9 cellular contexts compared by ENCODE assay signal in genomic region chr1:205259361-205259832, GRCh38. TPM values are rescaled to one million over a fixed set of nuclear protein-coding genes. Genes with fewer than 3 reads are reported as not detected.
A peak's percentile ranks its signal among the peaks of the same experiment; 100 is the strongest.
DNase-seq lines count a peak whose midpoint lies in the region; ATAC-seq and TF ChIP-seq lines count a peak whose summit lies in the region.
"Had no signal": no experiment of that assay in that cellular context is flagged by ENCODE, and none has a peak within 500 bp of the region (broad histone marks: within the 10 kb centered on the region; RNA-seq: fewer than 3 reads in every experiment).

No MANE protein-coding gene starts in this region.

- no peak overlapping the region for H3K4me3 ChIP-seq in IMR-90 (ENCODE audit: insufficient read depth, low read depth, low read length)
- H3K4me3 ChIP-seq in RWPE2 (ENCODE audit: severe bottlenecking): no peak overlapping the region
- H3K4me3 ChIP-seq in psoas muscle: peak overlapping the region; percentile 37

- POLR2A ChIA-PET in IMR-90 (lab: Charles Lee; ENCODE audit: unreplicated experiment): interaction anchor here (0.6 kb wide), 1 partner anchor 54 kb away, joined by 3 read pairs; no protein-coding TSS in a partner anchor
- POLR2A ChIA-PET in CD4-positive, alpha-beta T cell (lab: Charles Lee): no interaction called here
- POLR2A ChIA-PET in activated CD8-positive, alpha-beta T cell treated with anti-CD3 and anti-CD28 coated beads for 36 hours (lab: Charles Lee): interaction anchor here (1.1 to 1.3 kb wide), 2 partner anchors 15 to 71 kb away, joined by 3 read pairs; no protein-coding TSS in a partner anchor

- no peak overlapping the region for H4K5ac ChIP-seq in IMR-90 (ENCODE audit: low read depth, low read length)

- H3K27ac Mint-ChIP-seq in CD4-positive, alpha-beta T cell: no peak overlapping the region
- H3K27ac Mint-ChIP-seq in activated CD8-positive, alpha-beta T cell treated with anti-CD3 and anti-CD28 coated beads for 36 hours: no peak overlapping the region

- no peak for TF ChIP-seq RAD21 in IMR-90 (IDR thresholded peaks at IDR 0.05; ENCODE audit: low read length)

- intact Hi-C loops in IMR-90 (cut with micrococcal nuclease): no loop called here
- intact Hi-C loops in psoas muscle (cut with DNase I): loop anchor here (5.0 to 10.0 kb wide), 5 partner anchors 37 to 285 kb away; no protein-coding TSS in a partner anchor
- intact Hi-C loops in CD4-positive, alpha-beta T cell (cut with DNase I, micrococcal nuclease): loop anchor here in 1 of 2 experiments (5.0 to 10.0 kb wide), 2 partner anchors 197 to 455 kb away; no protein-coding TSS in a partner anchor
- intact Hi-C loops in activated CD8-positive, alpha-beta T cell treated with anti-CD3 and anti-CD28 coated beads for 36 hours (cut with micrococcal nuclease): loop anchor here (5.0 to 10.0 kb wide), 2 partner anchors 135 to 282 kb away; partner anchors contain the start of gene RBBP5

- H3K36me3 ChIP-seq in IMR-90 (ENCODE audit: control insufficient read depth, insufficient read depth, low read length) (no peaks in the 10 kb centered on the region), RWPE2 (ENCODE audit: low read depth) (no peaks in the 10 kb centered on the region), psoas muscle (ENCODE audit: insufficient read depth in 1 of 2, low read depth in 1 of 2) (no peaks in the 10 kb centered on the region)

- no peak overlapping the region for H2BK5ac ChIP-seq in IMR-90 (ENCODE audit: low read depth, low read length, poor library complexity, severe bottlenecking)

- TF ChIP-seq POLR2A in IMR-90 (IDR thresholded peaks at IDR 0.05; ENCODE audit: low read depth, low read length): no peak

- H3K23ac ChIP-seq in IMR-90 (ENCODE audit: low read depth, low read length): no peak overlapping the region

- in situ Hi-C loops in IMR-90 (cut with MboI; ENCODE audit: low sequenced_read_pairs): loop anchor here (5.0 to 25.0 kb wide), 2 partner anchors 282 to 447 kb away; no protein-coding TSS in a partner anchor

- dilution Hi-C loops in IMR-90 (cut with HindIII; ENCODE audit: low sequenced_read_pairs, unreplicated experiment): no loop called here

- no peaks in the 10 kb centered on the region for H4K20me1 ChIP-seq in IMR-90 (ENCODE audit: insufficient read depth, low read length)

- H3K4me2 ChIP-seq in IMR-90 (ENCODE audit: low read depth, low read length): no peak overlapping the region

- H3K9me3 ChIP-seq in IMR-90 (ENCODE audit: control insufficient read depth, insufficient read depth, low read length) (no peaks in the 10 kb centered on the region), RWPE2 (ENCODE audit: severe bottlenecking) (no peaks in the 10 kb centered on the region), psoas muscle (no peaks in the 10 kb centered on the region)
- H3K9me3 ChIP-seq in CD4-positive, alpha-beta T cell (ENCODE audit: control insufficient read depth, low read length): no peaks in the 10 kb centered on the region

- WGBS in IMR-90 (ENCODE audit: extremely low coverage in 2 of 2, insufficient read length in 1 of 2), 2 experiments: 77% methylated on average over 5 of the region's 10 CpGs; no CpG with 5 or more reads in 1 of the 2 experiments
- WGBS in psoas muscle, 3 donors: 11 to 13% (median 13%) methylated on average over 10 of the region's 10 CpGs

- no peak overlapping the region for H3K56ac ChIP-seq in IMR-90 (ENCODE audit: extremely low read depth, insufficient read depth, low read length)

- CTCF ChIA-PET in IMR-90 (lab: Yijun Ruan, JAX): interaction anchor here (0.8 to 1.9 kb wide), 3 partner anchors 14 to 269 kb away, joined by 3 to 6 read pairs (median 5); no protein-coding TSS in a partner anchor
- CTCF ChIA-PET in CD4-positive, alpha-beta T cell (lab: Charles Lee): interaction anchor here (1.0 kb wide), 1 partner anchor 14 kb away, joined by 3 read pairs; no protein-coding TSS in a partner anchor
- CTCF ChIA-PET in activated CD8-positive, alpha-beta T cell treated with anti-CD3 and anti-CD28 coated beads for 36 hours (lab: Charles Lee): interaction anchor here (0.8 to 14.2 kb wide), 9 partner anchors 12 to 270 kb away, joined by 3 to 411 read pairs (median 12); partner anchors contain the start of gene TMCC2

- TF ChIP-seq CTCF in IMR-90 (conservative IDR thresholded peaks at IDR 0.05; ENCODE audit: low read depth, low read length) (no peak), RWPE2 (IDR thresholded peaks at IDR 0.05; ENCODE audit: poor library complexity, severe bottlenecking) (no peak), foreskin keratinocyte (conservative IDR thresholded peaks at IDR 0.05) (no peak), psoas muscle (IDR thresholded peaks at IDR 0.05) (no peak)
- TF ChIP-seq CTCF in CD4-positive, alpha-beta T cell (IDR thresholded peaks at IDR 0.05): no peak
- TF ChIP-seq CTCF in activated CD8-positive, alpha-beta T cell treated with anti-CD3 and anti-CD28 coated beads for 36 hours (IDR thresholded peaks at IDR 0.05): no peak

- peak overlapping the region; percentile 73 for H2AK5ac ChIP-seq in IMR-90 (ENCODE audit: low read depth, low read length)

- H2AFZ ChIP-seq in IMR-90 (replicated peaks; ENCODE audit: low read length, poor library complexity): peak overlapping the region; percentile 64

- H3K27ac ChIP-seq in IMR-90 (ENCODE audit: insufficient read depth, low read length): no peak overlapping the region
- peak overlapping the region; percentile 84 for H3K27ac ChIP-seq in RWPE2 (ENCODE audit: poor library complexity, severe bottlenecking)
- peak overlapping the region; percentile 24 for H3K27ac ChIP-seq in foreskin keratinocyte
- H3K27ac ChIP-seq in psoas muscle: peak overlapping the region; percentile 76
- H3K27ac ChIP-seq in CD4-positive, alpha-beta T cell (ENCODE audit: low read depth, low read length): no peak overlapping the region

- peak overlapping the region; percentile 50; the same call in 1 of the 2 replicates for H2BK120ac ChIP-seq in IMR-90 (ENCODE audit: low read depth, low read length)

- BruUV-seq in IMR-90 (replicated peaks; lab: Mats Ljungman, UMichigan): no TSS peak

- no peak overlapping the region for H3K9ac ChIP-seq in IMR-90 (ENCODE audit: low read depth, low read length)

- H3K4ac ChIP-seq in IMR-90 (ENCODE audit: low read depth, low read length): peak overlapping the region; percentile 73

- H3K4me1 ChIP-seq in IMR-90 (ENCODE audit: control insufficient read depth, insufficient read depth, low read length): peaks cover 26% of the 10 kb centered on the region
- H3K4me1 ChIP-seq in RWPE2 (ENCODE audit: insufficient read depth, poor library complexity, severe bottlenecking): peaks cover 31% of the 10 kb centered on the region
- H3K4me1 ChIP-seq in foreskin keratinocyte: peaks cover 25% of the 10 kb centered on the region
- H3K4me1 ChIP-seq in psoas muscle: peaks cover 56% of the 10 kb centered on the region

- 0 out of 2 replicates have a peak overlapping the region, but pooled peaks have one; percentile 25 for H3K14ac ChIP-seq in IMR-90 (replicated peaks; ENCODE audit: low read depth, low read length)

- H3K9me1 ChIP-seq in IMR-90 (ENCODE audit: insufficient read depth, low read length): peaks cover 31% of the 10 kb centered on the region

- peaks cover 0 to 20% of the 10 kb centered on the region in 2 experiments; a peak in 2 of 4 replicates for H3K79me1 ChIP-seq in IMR-90 (ENCODE audit: low read depth in 1 of 2, low read length in 2 of 2)

- H3K4me1 Mint-ChIP-seq in CD4-positive, alpha-beta T cell (ENCODE audit: low read depth): peaks cover 11% of the 10 kb centered on the region
- H3K4me1 Mint-ChIP-seq in activated CD8-positive, alpha-beta T cell treated with anti-CD3 and anti-CD28 coated beads for 36 hours (ENCODE audit: low read depth): peaks cover 27% of the 10 kb centered on the region

- H3K27me3 ChIP-seq in IMR-90 (ENCODE audit: control insufficient read depth, insufficient read depth, low read length) (no peaks in the 10 kb centered on the region), RWPE2 (ENCODE audit: insufficient read depth, poor library complexity, severe bottlenecking) (no peaks in the 10 kb centered on the region), foreskin keratinocyte (no peaks in the 10 kb centered on the region), psoas muscle (ENCODE audit: insufficient read depth in 3 of 3, low read length in 2 of 3) (no peaks in the 10 kb centered on the region)
- H3K27me3 ChIP-seq in CD4-positive, alpha-beta T cell (ENCODE audit: control insufficient read depth, insufficient read depth, low read length): no peaks in the 10 kb centered on the region

- no peak overlapping the region; the same call in 2 of the 3 replicates for H2BK15ac ChIP-seq in IMR-90 (ENCODE audit: low read depth, low read length)

- no peaks in the 10 kb centered on the region for H3K36me3 Mint-ChIP-seq in CD4-positive, alpha-beta T cell (ENCODE audit: low read depth)
- H3K36me3 Mint-ChIP-seq in activated CD8-positive, alpha-beta T cell treated with anti-CD3 and anti-CD28 coated beads for 36 hours (ENCODE audit: low read depth): peaks cover 2% of the 10 kb centered on the region

- no peaks in the 10 kb centered on the region for H3K27me3 Mint-ChIP-seq in CD4-positive, alpha-beta T cell
- H3K27me3 Mint-ChIP-seq in activated CD8-positive, alpha-beta T cell treated with anti-CD3 and anti-CD28 coated beads for 36 hours: no peaks in the 10 kb centered on the region

- no peak overlapping the region for H4K91ac ChIP-seq in IMR-90 (ENCODE audit: insufficient read depth, low read depth, low read length)

- ATAC-seq in IMR-90 (ENCODE audit: low read depth) (no peak), RWPE2 (ENCODE audit: low read depth) (no peak), foreskin keratinocyte (no peak), psoas muscle (peak; percentile 8 to 49 (median 33))
- no peak for ATAC-seq in CD4-positive, alpha-beta T cell (ENCODE audit: poor library complexity)
- no peak for ATAC-seq in activated CD8-positive, alpha-beta T cell treated with anti-CD3 and anti-CD28 coated beads for 36 hours

- peak overlapping the region in 1 of 2 experiments; percentile 35; a peak in 1 of 4 replicates for H4K8ac ChIP-seq in IMR-90 (ENCODE audit: low read depth in 2 of 2, low read length in 2 of 2)

- DNase-seq in IMR-90 (peak; percentile 54), RWPE2 (ENCODE audit: low spot score) (no peak), foreskin keratinocyte (peak in 1 of 2 donors; percentile 54), psoas muscle (peak in 1 of 2 donors; percentile 68), NCI-H446 (lab: John Stamatoyannopoulos, UW) (no peak), GM19238 (ENCODE audit: insufficient read length, low spot score) (no peak)
- no peak for DNase-seq in CD4-positive, alpha-beta T cell
- DNase-seq in activated CD8-positive, alpha-beta T cell treated with anti-CD3 and anti-CD28 coated beads for 36 hours: no peak
- DNase-seq: central memory CD4-positive, alpha-beta T cell had no signal

- no peaks in the 10 kb centered on the region for H3K9me3 Mint-ChIP-seq in CD4-positive, alpha-beta T cell
- no peaks in the 10 kb centered on the region for H3K9me3 Mint-ChIP-seq in activated CD8-positive, alpha-beta T cell treated with anti-CD3 and anti-CD28 coated beads for 36 hours

- no peak overlapping the region for H3K4me3 Mint-ChIP-seq in CD4-positive, alpha-beta T cell
- no peak overlapping the region for H3K4me3 Mint-ChIP-seq in activated CD8-positive, alpha-beta T cell treated with anti-CD3 and anti-CD28 coated beads for 36 hours

- H2BK20ac ChIP-seq in IMR-90 (ENCODE audit: low read depth, low read length): peak overlapping the region; percentile 47; the same call in 1 of the 2 replicates

- H2AK9ac ChIP-seq in IMR-90 (replicated peaks; ENCODE audit: low read depth, low read length, poor library complexity): peak overlapping the region; percentile 52

- peak overlapping the region; percentile 51; the same call in 1 of the 2 replicates for H3K18ac ChIP-seq in IMR-90 (ENCODE audit: low read depth, low read length)

RNA-seq across cellular contexts. Expression of gene TMCC2, which starts 31.7 kb away (rescaled TPM):
- total RNA-seq in IMR-90 (2012; rRNA removed) (2.0 and 2.2 TPM in 2 replicates), foreskin keratinocyte (1.7 and 1.8 TPM in 2 replicates), psoas muscle (10 to 100 TPM in 1 of 4 donors, 1 to 10 TPM in 3; 3.4 to 21.4 (median 6.9) TPM)
- polyA plus RNA-seq in IMR-90 (2012; rRNA removed) (4.2 and 4.6 TPM in 2 replicates), foreskin keratinocyte (1.4 and 1.5 TPM in 2 replicates), psoas muscle (10 to 100 TPM in 1 of 3 donors, 1 to 10 TPM in 1, under 1 TPM in 1; 0.66 to 17.5 (median 4.3) TPM)
- polyA plus RNA-seq in IMR-90 (2012; cell fraction: cytosol; rRNA removed): 4.5 and 5.0 TPM in 2 replicates
- 4.4 and 7.7 TPM in 2 replicates for polyA plus RNA-seq in IMR-90 (2012; cell fraction: nucleus; rRNA removed; ENCODE audit: low replicate concordance)
- total RNA-seq in CD4-positive, alpha-beta T cell: 1 to 10 TPM in 1 of 2 experiments, under 1 TPM in 1; 0.74 to 1.1 TPM
- 1 to 10 TPM; 6.6 to 7.1 TPM for total RNA-seq in activated CD8-positive, alpha-beta T cell treated with anti-CD3 and anti-CD28 coated beads for 36 hours

RNA-seq across cellular contexts. Expression of gene DSTYK, which starts 47.9 kb away (rescaled TPM):
- total RNA-seq in IMR-90 (2012; rRNA removed): 18.3 and 19.2 TPM in 2 replicates
- polyA plus RNA-seq in IMR-90 (2012; rRNA removed): 7.2 and 8.0 TPM in 2 replicates
- 2.9 and 3.2 TPM in 2 replicates for polyA plus RNA-seq in IMR-90 (2012; cell fraction: cytosol; rRNA removed)
- polyA plus RNA-seq in IMR-90 (2012; cell fraction: nucleus; rRNA removed; ENCODE audit: low replicate concordance): 1.8 and 5.1 TPM in 2 replicates
- 8.2 and 8.8 TPM in 2 replicates for total RNA-seq in foreskin keratinocyte
- 2.4 and 2.9 TPM in 2 replicates for polyA plus RNA-seq in foreskin keratinocyte
- 10 to 100 TPM in 3 of 4 donors, 1 to 10 TPM in 1; 10.0 to 22.6 (median 13.9) TPM for total RNA-seq in psoas muscle
- 10 to 100 TPM in 1 of 3 donors, 1 to 10 TPM in 2; 2.3 to 19.3 (median 5.2) TPM for polyA plus RNA-seq in psoas muscle
- 10 to 100 TPM; 13.9 to 15.3 TPM for total RNA-seq in CD4-positive, alpha-beta T cell
- 10 to 100 TPM; 10.0 to 10.7 TPM for total RNA-seq in activated CD8-positive, alpha-beta T cell treated with anti-CD3 and anti-CD28 coated beads for 36 hours

Comparison
In these comparisons a context has a peak if more than half of its experiments do, and no peak if none do; other contexts are left out.
1. ATAC-seq: peak in psoas muscle (4 of 4); none in IMR-90 (single experiment), RWPE2 (single experiment), foreskin keratinocyte (single experiment), CD4-positive, alpha-beta T cell (single experiment) and activated CD8-positive, alpha-beta T cell treated with anti-CD3 and anti-CD28 coated beads for 36 hours (single experiment).
2. H3K27ac ChIP-seq: peak in RWPE2 (single experiment), foreskin keratinocyte (single experiment) and psoas muscle (single experiment); none in IMR-90 (single experiment) and CD4-positive, alpha-beta T cell (single experiment).